10 cellular contexts compared by ENCODE assay signal in genomic region chr17:68238488-68238887, GRCh38. TPM values are rescaled to one million over a fixed set of nuclear protein-coding genes. Genes with fewer than 3 reads are reported as not detected.
A peak's percentile ranks its signal among the peaks of the same experiment; 100 is the strongest.
DNase-seq lines count a peak whose midpoint lies in the region; ATAC-seq and TF ChIP-seq lines count a peak whose summit lies in the region.
"Had no signal": no experiment of that assay in that cellular context is flagged by ENCODE, and none has a peak within 500 bp of the region (broad histone marks: within the 10 kb centered on the region; RNA-seq: fewer than 3 reads in every experiment).

No MANE protein-coding gene starts in this region.

- H3K36me3 ChIP-seq in thyroid gland (no peaks in the 10 kb centered on the region), GM23248 (ENCODE audit: low read depth) (no peaks in the 10 kb centered on the region)

- H3K9me2 ChIP-seq in GM23248 (ENCODE audit: insufficient read depth), result no peaks in the 10 kb centered on the region

- no peak overlapping the region for H3K4me3 ChIP-seq in thyroid gland (replicated peaks in 1 of 3)
- H3K4me3 ChIP-seq in GM23248, result no peak overlapping the region

- peak overlapping the region; percentile 29 to 60 (median 46) for H3K27ac ChIP-seq in thyroid gland
- no peak overlapping the region for H3K27ac ChIP-seq in GM23248

- no peak for TF ChIP-seq CTCF in thyroid gland (IDR thresholded peaks at IDR 0.05)

- no peaks in the 10 kb centered on the region for H4K20me1 ChIP-seq in GM23248 (ENCODE audit: insufficient read depth)

- WGBS in thyroid gland, 2 donors, result 42 to 53% methylated on average over 2 of the region's 2 CpGs
- 59 to 76% methylated on average over 2 of the region's 2 CpGs for WGBS in GM23248 (ENCODE audit: low coverage in 1 of 2, low lambda C conversion rate in 2 of 2, missing lambda C conversion rate in 2 of 2), 2 experiments

- intact Hi-C loops in thyroid gland (cut with DNase I), result no loop called here

- TF ChIP-seq POLR2A in thyroid gland (IDR thresholded peaks at IDR 0.05), result no peak

- H3K9me3 ChIP-seq in T-helper 17 cell (ENCODE audit: control insufficient read depth, low read length, poor library complexity, severe bottlenecking) (no peaks in the 10 kb centered on the region), thyroid gland (no peaks in the 10 kb centered on the region), GM23248 (ENCODE audit: low read depth) (no peaks in the 10 kb centered on the region)

- peaks cover 18% of the 10 kb centered on the region for H3K36me3 Mint-ChIP-seq in activated CD4-positive, alpha-beta T cell treated with anti-CD3 and anti-CD28 coated beads, Interleukin-2, amount 10 ng/mL, durations not matched to agents 7 days and 5 days (ENCODE audit: low read depth)
- peaks cover 6% of the 10 kb centered on the region for H3K36me3 Mint-ChIP-seq in T-helper 17 cell (ENCODE audit: low read depth)
- peaks cover 31% of the 10 kb centered on the region for H3K36me3 Mint-ChIP-seq in effector memory CD8-positive, alpha-beta T cell (ENCODE audit: insufficient read depth)

- H3K4me1 Mint-ChIP-seq in activated CD4-positive, alpha-beta T cell treated with anti-CD3 and anti-CD28 coated beads, Interleukin-2, amount 10 ng/mL, durations not matched to agents 7 days and 5 days, result peaks cover 56% of the 10 kb centered on the region
- H3K4me1 Mint-ChIP-seq in T-helper 17 cell, result peaks cover 51% of the 10 kb centered on the region
- H3K4me1 Mint-ChIP-seq in effector memory CD8-positive, alpha-beta T cell (ENCODE audit: low read depth in 2 of 2), result peaks cover 46 to 54% of the 10 kb centered on the region in 2 donors

- H3K27me3 ChIP-seq in thyroid gland, result no peaks in the 10 kb centered on the region
- no peaks in the 10 kb centered on the region for H3K27me3 ChIP-seq in GM23248 (replicated peaks; ENCODE audit: insufficient read depth)

- DNase-seq in activated CD4-positive, alpha-beta T cell treated with anti-CD3 and anti-CD28 coated beads, Interleukin-2, amount 10 ng/mL, durations not matched to agents 7 days and 5 days, result peak; percentile 60
- no peak for DNase-seq in activated CD4-positive, alpha-beta T cell treated with anti-CD3 and anti-CD28 coated beads for 1 hour
- DNase-seq in T-helper 17 cell (no peak), thyroid gland (no peak), GM23248 (no peak)
- no peak for DNase-seq in effector memory CD8-positive, alpha-beta T cell
- no peak for DNase-seq in stimulated activated CD4-positive, alpha-beta T cell treated with anti-CD3 and anti-CD28 coated beads, Interleukin-15, amount 100 ng/mL, for 24 hours
- DNase-seq: NCI-H1105, NCI-H69 had no signal

- POLR2A ChIA-PET in activated CD4-positive, alpha-beta T cell treated with anti-CD3 and anti-CD28 coated beads, Interleukin-2, amount 10 ng/mL, durations not matched to agents 7 days and 5 days (lab: Charles Lee), result interaction anchor here (0.6 to 1.8 kb wide), 2 partner anchors 9 to 199 kb away, joined by 3 to 7 read pairs; partner anchors contain the start of gene AMZ2

- H2AFZ ChIP-seq in GM23248, result no peak overlapping the region

- H3K27ac Mint-ChIP-seq in activated CD4-positive, alpha-beta T cell treated with anti-CD3 and anti-CD28 coated beads, Interleukin-2, amount 10 ng/mL, durations not matched to agents 7 days and 5 days, result peak overlapping the region; percentile 98
- H3K27ac Mint-ChIP-seq in T-helper 17 cell, result peak overlapping the region; percentile 99
- H3K27ac Mint-ChIP-seq in effector memory CD8-positive, alpha-beta T cell, result peak overlapping the region; percentile 99 to 100

- H3K9ac ChIP-seq in GM23248, result no peak overlapping the region

- in situ Hi-C loops in GM23248 (cut with MboI), result no loop called here

- H3K4me2 ChIP-seq in GM23248 (ENCODE audit: unreplicated experiment), result no peak overlapping the region

- no peaks in the 10 kb centered on the region for H3K27me3 Mint-ChIP-seq in activated CD4-positive, alpha-beta T cell treated with anti-CD3 and anti-CD28 coated beads, Interleukin-2, amount 10 ng/mL, durations not matched to agents 7 days and 5 days
- no peaks in the 10 kb centered on the region for H3K27me3 Mint-ChIP-seq in T-helper 17 cell
- H3K27me3 Mint-ChIP-seq in effector memory CD8-positive, alpha-beta T cell, result no peaks in the 10 kb centered on the region

- H3K79me2 ChIP-seq in GM23248 (ENCODE audit: insufficient read depth), result no peaks in the 10 kb centered on the region

- ATAC-seq in T-helper 17 cell (peak; percentile 58), HG03378 (IDR thresholded peaks at IDR 0.05; ENCODE audit: unreplicated experiment) (no peak)
- peak; percentile 9 for ATAC-seq in effector memory CD8-positive, alpha-beta T cell (replicated peaks)

- H3K4me1 ChIP-seq in thyroid gland (peaks cover 18 to 22% of the 10 kb centered on the region in 2 donors), GM23248 (ENCODE audit: insufficient read depth) (peaks cover 9% of the 10 kb centered on the region; the same call in 1 of the 2 replicates)

- no peaks in the 10 kb centered on the region for H3K9me3 Mint-ChIP-seq in activated CD4-positive, alpha-beta T cell treated with anti-CD3 and anti-CD28 coated beads, Interleukin-2, amount 10 ng/mL, durations not matched to agents 7 days and 5 days
- H3K9me3 Mint-ChIP-seq in effector memory CD8-positive, alpha-beta T cell, result no peaks in the 10 kb centered on the region

- CTCF ChIA-PET in activated CD4-positive, alpha-beta T cell treated with anti-CD3 and anti-CD28 coated beads, Interleukin-2, amount 10 ng/mL, durations not matched to agents 7 days and 5 days (lab: Charles Lee), result interaction anchor here (1.0 to 2.8 kb wide), 4 partner anchors 9 to 33 kb away, joined by 3 to 10 read pairs (median 6); partner anchors contain the start of gene AMZ2

- peaks cover 13% of the 10 kb centered on the region; the same call in 1 of the 2 replicates for H3F3A ChIP-seq in GM23248 (ENCODE audit: insufficient read depth)

- peak overlapping the region; percentile 70 for H3K4me3 Mint-ChIP-seq in activated CD4-positive, alpha-beta T cell treated with anti-CD3 and anti-CD28 coated beads, Interleukin-2, amount 10 ng/mL, durations not matched to agents 7 days and 5 days
- H3K4me3 Mint-ChIP-seq in T-helper 17 cell, result peak overlapping the region; percentile 93
- peak overlapping the region; percentile 82 to 90 for H3K4me3 Mint-ChIP-seq in effector memory CD8-positive, alpha-beta T cell

RNA-seq across cellular contexts. Expression of gene AMZ2, which starts 9.4 kb away (rescaled TPM):
- 10 to 100 TPM; 72.5 to 82.3 TPM for total RNA-seq in activated CD4-positive, alpha-beta T cell treated with anti-CD3 and anti-CD28 coated beads, Interleukin-2, amount 10 ng/mL, durations not matched to agents 7 days and 5 days
- total RNA-seq in T-helper 17 cell (10 to 100 TPM; 57.7 to 58.5 TPM), thyroid gland (10 to 100 TPM; 25.0 to 72.1 (median 63.1) TPM)
- total RNA-seq in GM23248 (2014; rRNA removed; shearing (Covaris generic)), result 81.6 and 96.7 TPM in 2 replicates
- polyA plus RNA-seq in GM23248 (2016; fragmentation: Nextera tagmentation; extraction: Ambion mirVana), result 117 and 120 TPM in 2 replicates

RNA-seq across cellular contexts. Expression of gene SLC16A6, which starts 52.4 kb away (rescaled TPM):
- 1 to 10 TPM; 5.6 to 6.8 TPM for total RNA-seq in activated CD4-positive, alpha-beta T cell treated with anti-CD3 and anti-CD28 coated beads, Interleukin-2, amount 10 ng/mL, durations not matched to agents 7 days and 5 days
- total RNA-seq in T-helper 17 cell (1 to 10 TPM; 6.4 to 9.8 TPM), thyroid gland (1 to 10 TPM in 1 of 4 donors, under 1 TPM in 3; 0.13 to 1.8 (median 0.46) TPM)
- 0.13 and 0.32 TPM in 2 replicates for total RNA-seq in GM23248 (2014; rRNA removed; shearing (Covaris generic))
- 0.16 and 0.30 TPM in 2 replicates for polyA plus RNA-seq in GM23248 (2016; fragmentation: Nextera tagmentation; extraction: Ambion mirVana)

RNA-seq across cellular contexts. Expression of gene ARSG, which starts 52.8 kb away (rescaled TPM):
- total RNA-seq in activated CD4-positive, alpha-beta T cell treated with anti-CD3 and anti-CD28 coated beads, Interleukin-2, amount 10 ng/mL, durations not matched to agents 7 days and 5 days, result 10 to 100 TPM; 11.7 to 13.8 TPM
- 10 to 100 TPM; 17.2 to 22.4 TPM for total RNA-seq in T-helper 17 cell
- total RNA-seq in thyroid gland, result 10 to 100 TPM in 3 of 4 donors, 1 to 10 TPM in 1; 9.1 to 28.3 (median 18.1) TPM
- 2.8 and 9.1 TPM in 2 replicates for total RNA-seq in GM23248 (2014; rRNA removed; shearing (Covaris generic))
- polyA plus RNA-seq in GM23248 (2016; fragmentation: Nextera tagmentation; extraction: Ambion mirVana), result 5.0 and 5.6 TPM in 2 replicates
